14 cellular contexts compared by ENCODE assay signal in genomic region chr10:7635431-7636125, GRCh38.
"Had no signal": no experiment of that assay in that cellular context is flagged by ENCODE, and none has a peak within 500 bp of the region (broad histone marks: within the 10 kb centered on the region; RNA-seq: fewer than 3 reads in every experiment).

No MANE protein-coding gene starts in this region.

- ATAC-seq: effector memory CD8-positive, alpha-beta T cell; right lobe of liver; upper lobe of right lung had no signal

- H3K9me3 ChIP-seq: right lobe of liver, upper lobe of right lung had no signal

- H3K4me1 Mint-ChIP-seq: activated naive CD4-positive, alpha-beta T cell treated with anti-CD3 and anti-CD28 coated beads, Interleukin-2, amount 50 U/mL, for 24 hours had no signal

- H3K4me3 Mint-ChIP-seq: activated naive CD4-positive, alpha-beta T cell treated with anti-CD3 and anti-CD28 coated beads, Interleukin-2, amount 50 U/mL, for 24 hours; dendritic cell treated with granulocyte-macrophage colony-stimulating factor and Interleukin-4, amounts not matched to agents 40 ng/mL and 50 ng/mL, for 4 days; effector memory CD8-positive, alpha-beta T cell had no signal

- H3K27ac Mint-ChIP-seq: activated naive CD4-positive, alpha-beta T cell treated with anti-CD3 and anti-CD28 coated beads, Interleukin-2, amount 50 U/mL, for 24 hours; dendritic cell treated with granulocyte-macrophage colony-stimulating factor and Interleukin-4, amounts not matched to agents 40 ng/mL and 50 ng/mL, for 4 days; effector memory CD8-positive, alpha-beta T cell; progenitor cell of endocrine pancreas had no signal

- H3K27ac ChIP-seq: brain microvascular endothelial cell, right lobe of liver had no signal

- H3K9me3 Mint-ChIP-seq: effector memory CD8-positive, alpha-beta T cell had no signal

- DNase-seq: activated CD4-positive, alpha-beta T cell treated with anti-CD3 and anti-CD28 coated beads, Interleukin-2, amount 50 U/mL, for 1 hour; activated CD4-positive, CD25-positive, alpha-beta regulatory T cell; brain microvascular endothelial cell; effector memory CD8-positive, alpha-beta T cell; erythroblast; kidney glomerular epithelial cell; right lobe of liver; stimulated activated CD4-positive, alpha-beta T cell treated with anti-CD3 and anti-CD28 coated beads, Interleukin-2, amount 100 ng/mL, for 24 hours; stimulated activated naive CD4-positive, alpha-beta T cell; T-helper 2 cell; upper lobe of right lung had no signal

- H3K27me3 ChIP-seq: brain microvascular endothelial cell, right lobe of liver, upper lobe of right lung had no signal

- H3K4me1 ChIP-seq: right lobe of liver, upper lobe of right lung had no signal

- H3K36me3 ChIP-seq: brain microvascular endothelial cell, right lobe of liver, upper lobe of right lung had no signal

- H3K4me3 ChIP-seq: right lobe of liver, upper lobe of right lung had no signal

- H3K36me3 Mint-ChIP-seq: activated naive CD4-positive, alpha-beta T cell treated with anti-CD3 and anti-CD28 coated beads, Interleukin-2, amount 50 U/mL, for 24 hours had no signal
